17 cellular contexts compared by ENCODE assay signal in the genomic region with DNA sequence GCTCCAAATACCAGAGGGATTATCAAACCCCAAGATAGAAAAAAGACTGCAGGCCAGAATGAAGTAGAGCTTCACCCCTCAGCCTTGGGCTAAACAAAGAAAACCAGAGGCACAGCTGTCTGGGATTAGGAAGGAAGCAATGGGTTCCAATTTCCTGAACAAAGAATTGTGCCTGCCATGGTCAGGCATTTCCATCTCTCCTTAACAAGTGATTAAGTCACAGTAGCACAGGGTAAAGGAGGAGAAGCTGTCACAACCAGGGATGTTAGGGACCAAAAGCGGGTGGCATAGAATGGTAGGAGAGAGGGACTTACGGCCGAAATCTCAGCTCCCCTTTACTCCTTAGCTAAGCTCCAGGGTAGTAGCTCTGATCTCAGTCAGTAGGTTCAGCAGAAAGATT. TPM values are rescaled to one million over a fixed set of nuclear protein-coding genes. Genes with fewer than 3 reads are reported as not detected.
A peak's percentile ranks its signal among the peaks of the same experiment; 100 is the strongest.
DNase-seq lines count a peak whose midpoint lies in the region; ATAC-seq and TF ChIP-seq lines count a peak whose summit lies in the region.
"Had no signal": no experiment of that assay in that cellular context is flagged by ENCODE, and none has a peak within 500 bp of the region (broad histone marks: within the 10 kb centered on the region; RNA-seq: fewer than 3 reads in every experiment).

No MANE protein-coding gene starts in this region.

- no peak overlapping the region for H2AK5ac ChIP-seq in mesendoderm (ENCODE audit: low read length)

- H3K18ac ChIP-seq in mesendoderm (ENCODE audit: low read length): no peak overlapping the region

- H3K4me1 ChIP-seq in mesendoderm (ENCODE audit: control insufficient read depth, low read depth, low read length): no peaks in the 10 kb centered on the region
- peaks cover 0 to 70% (median 36%) of the 10 kb centered on the region in 12 donors for H3K4me1 ChIP-seq in heart left ventricle
- H3K4me1 ChIP-seq: A549 had no signal

- H2BK5ac ChIP-seq in mesendoderm (ENCODE audit: low read length): no peak overlapping the region

- H3K4ac ChIP-seq in mesendoderm (ENCODE audit: low read depth, low read length): no peak overlapping the region

- no peak overlapping the region for H3K4me3 ChIP-seq in mesendoderm (ENCODE audit: low read length)
- no peak overlapping the region for H3K4me3 ChIP-seq in heart left ventricle
- H3K4me3 ChIP-seq: A549, lung, pancreas, skin epidermis, upper lobe of left lung had no signal

- peaks cover 33 to 35% of the 10 kb centered on the region in 2 donors for H3K4me1 Mint-ChIP-seq in natural killer cell
- H3K4me1 Mint-ChIP-seq in natural killer cell treated with Interleukin-12 subunit alpha and Interleukin-12 subunit beta and Interleukin-15 and Interleukin-18, amount 100 ng/mL, for 72 hours (ENCODE audit: low read depth in 2 of 2): peaks cover 33 to 48% of the 10 kb centered on the region in 2 donors
- H3K4me1 Mint-ChIP-seq in activated CD8-positive, alpha-beta T cell treated with anti-CD3 and anti-CD28 coated beads, Interleukin-2, amount 10 ng/mL, durations not matched to agents 7 days and 5 days (ENCODE audit: low read depth): peaks cover 45% of the 10 kb centered on the region

- no peaks in the 10 kb centered on the region for H3K9me3 ChIP-seq in heart left ventricle
- H3K9me3 ChIP-seq: A549, pancreas, upper lobe of left lung had no signal

- no peak overlapping the region for H4K8ac ChIP-seq in mesendoderm (ENCODE audit: low read depth, low read length)

- H3K79me1 ChIP-seq in mesendoderm (ENCODE audit: low read length): peaks cover 8% of the 10 kb centered on the region

- no peak overlapping the region for H2BK120ac ChIP-seq in mesendoderm (ENCODE audit: low read depth, low read length)

- no peaks in the 10 kb centered on the region for H3K27me3 Mint-ChIP-seq in natural killer cell (ENCODE audit: low read depth in 2 of 2)
- H3K27me3 Mint-ChIP-seq in natural killer cell treated with Interleukin-12 subunit alpha and Interleukin-12 subunit beta and Interleukin-15 and Interleukin-18, amount 100 ng/mL, for 72 hours: no peaks in the 10 kb centered on the region
- no peaks in the 10 kb centered on the region for H3K27me3 Mint-ChIP-seq in activated CD8-positive, alpha-beta T cell treated with anti-CD3 and anti-CD28 coated beads, Interleukin-2, amount 10 ng/mL, durations not matched to agents 7 days and 5 days (ENCODE audit: low read depth)

- no peaks in the 10 kb centered on the region for H3K36me3 Mint-ChIP-seq in natural killer cell
- H3K36me3 Mint-ChIP-seq in natural killer cell treated with Interleukin-12 subunit alpha and Interleukin-12 subunit beta and Interleukin-15 and Interleukin-18, amount 100 ng/mL, for 72 hours: no peaks in the 10 kb centered on the region
- H3K36me3 Mint-ChIP-seq in activated CD8-positive, alpha-beta T cell treated with anti-CD3 and anti-CD28 coated beads, Interleukin-2, amount 10 ng/mL, durations not matched to agents 7 days and 5 days (ENCODE audit: low read depth): peaks cover 30% of the 10 kb centered on the region

- peak overlapping the region; percentile 87 to 93 for H3K27ac Mint-ChIP-seq in natural killer cell
- peak overlapping the region in 1 of 2 donors; percentile 80 for H3K27ac Mint-ChIP-seq in natural killer cell treated with Interleukin-12 subunit alpha and Interleukin-12 subunit beta and Interleukin-15 and Interleukin-18, amount 100 ng/mL, for 72 hours
- H3K27ac Mint-ChIP-seq in activated CD8-positive, alpha-beta T cell treated with anti-CD3 and anti-CD28 coated beads, Interleukin-2, amount 10 ng/mL, durations not matched to agents 7 days and 5 days: no peak overlapping the region

- ATAC-seq in natural killer cell: no peak
- no peak for ATAC-seq in natural killer cell treated with Interleukin-12 subunit alpha and Interleukin-12 subunit beta and Interleukin-15 and Interleukin-18, amount 100 ng/mL, for 72 hours
- no peak for ATAC-seq in HG03039 (IDR thresholded peaks at IDR 0.05; ENCODE audit: unreplicated experiment)
- no peak for ATAC-seq in heart left ventricle
- no peak for ATAC-seq in activated CD8-positive, alpha-beta T cell treated with anti-CD3 and anti-CD28 coated beads, Interleukin-2, amount 10 ng/mL, durations not matched to agents 7 days and 5 days
- ATAC-seq: A549; activated naive CD4-positive, alpha-beta T cell treated with anti-CD3 and anti-CD28 coated beads, Interleukin-2, amount 50 U/mL, for 72 hours; pancreas had no signal

- no CpG with 5 or more reads among the region's 3 CpGs for WGBS in mesendoderm (ENCODE audit: extremely low coverage, insufficient coverage, low lambda C conversion rate)
- WGBS in heart left ventricle, 4 donors: 79 to 89% (median 82%) methylated on average over 3 of the region's 3 CpGs

- no peak for TF ChIP-seq CTCF in natural killer cell (IDR thresholded peaks at IDR 0.05)
- no peak for TF ChIP-seq CTCF in heart left ventricle (IDR thresholded peaks at IDR 0.05)

- H3K4me2 ChIP-seq in mesendoderm (ENCODE audit: low read length): no peak overlapping the region
- H3K4me2 ChIP-seq: A549 had no signal

- no peak overlapping the region for H3K9ac ChIP-seq in mesendoderm (ENCODE audit: low read length)

- peaks cover 6% of the 10 kb centered on the region for H3K79me2 ChIP-seq in mesendoderm (ENCODE audit: control insufficient read depth, insufficient read depth, low read length)

- intact Hi-C loops in natural killer cell (cut with micrococcal nuclease) (loop anchor here (5.0 kb wide), 1 partner anchor 35 kb away; a partner anchor contains a TSS), heart left ventricle (cut with DNase I) (no loop called here)

- POLR2A ChIA-PET in activated CD8-positive, alpha-beta T cell treated with anti-CD3 and anti-CD28 coated beads, Interleukin-2, amount 10 ng/mL, durations not matched to agents 7 days and 5 days (lab: Charles Lee): interaction anchor here (0.7 kb wide), 1 partner anchor 33 kb away, joined by 3 read pairs; no protein-coding TSS in a partner anchor

- no peak overlapping the region for H3K23ac ChIP-seq in mesendoderm (ENCODE audit: low read length)

- H3K36me3 ChIP-seq in mesendoderm (ENCODE audit: control insufficient read depth, insufficient read depth, low read length): no peaks in the 10 kb centered on the region
- peaks cover 0 to 9% (median 2%) of the 10 kb centered on the region in 9 donors for H3K36me3 ChIP-seq in heart left ventricle
- H3K36me3 ChIP-seq: pancreas had no signal

- TF ChIP-seq POLR2A in heart left ventricle (IDR thresholded peaks at IDR 0.05): no peak

- H3K9me3 Mint-ChIP-seq in natural killer cell: no peaks in the 10 kb centered on the region
- H3K9me3 Mint-ChIP-seq in natural killer cell treated with Interleukin-12 subunit alpha and Interleukin-12 subunit beta and Interleukin-15 and Interleukin-18, amount 100 ng/mL, for 72 hours: no peaks in the 10 kb centered on the region
- no peaks in the 10 kb centered on the region for H3K9me3 Mint-ChIP-seq in activated CD8-positive, alpha-beta T cell treated with anti-CD3 and anti-CD28 coated beads, Interleukin-2, amount 10 ng/mL, durations not matched to agents 7 days and 5 days (ENCODE audit: insufficient read depth)
- H3K9me3 Mint-ChIP-seq: activated naive CD4-positive, alpha-beta T cell treated with anti-CD3 and anti-CD28 coated beads, Interleukin-2, amount 50 U/mL, for 72 hours had no signal

- no peak overlapping the region for H4K5ac ChIP-seq in mesendoderm (ENCODE audit: low read length)

- H3K27me3 ChIP-seq in mesendoderm (ENCODE audit: insufficient read depth, low read length, poor library complexity) (no peaks in the 10 kb centered on the region), heart left ventricle (no peaks in the 10 kb centered on the region)
- H3K27me3 ChIP-seq: pancreas, upper lobe of left lung had no signal

- H3K27ac ChIP-seq in mesendoderm (ENCODE audit: low read depth, low read length): peak overlapping the region; percentile 3
- peak overlapping the region in 1 of 12 donors; percentile 40 for H3K27ac ChIP-seq in heart left ventricle
- H3K27ac ChIP-seq: A549, pancreas had no signal

- no peak overlapping the region for H3K4me3 Mint-ChIP-seq in natural killer cell
- H3K4me3 Mint-ChIP-seq in natural killer cell treated with Interleukin-12 subunit alpha and Interleukin-12 subunit beta and Interleukin-15 and Interleukin-18, amount 100 ng/mL, for 72 hours: no peak overlapping the region
- no peak overlapping the region for H3K4me3 Mint-ChIP-seq in activated CD8-positive, alpha-beta T cell treated with anti-CD3 and anti-CD28 coated beads, Interleukin-2, amount 10 ng/mL, durations not matched to agents 7 days and 5 days

- CTCF ChIA-PET in activated CD8-positive, alpha-beta T cell treated with anti-CD3 and anti-CD28 coated beads, Interleukin-2, amount 10 ng/mL, durations not matched to agents 7 days and 5 days (lab: Charles Lee): interaction anchor here (1.2 to 1.8 kb wide), 2 partner anchors 26 to 30 kb away, joined by 3 to 5 read pairs; no protein-coding TSS in a partner anchor

- H2BK15ac ChIP-seq in mesendoderm (replicated peaks; ENCODE audit: low read depth): no peak overlapping the region

- H3K56ac ChIP-seq in mesendoderm (ENCODE audit: low read length): no peak overlapping the region

- DNase-seq in natural killer cell (no peak), dedifferentiated amniotic fluid mesenchymal stem cell (ENCODE audit: extremely low spot score) (peak; percentile 43), mesendoderm (no peak), NCI-H748 treated with DMSO at 0.1 percent for 48 hours (lab: John Stamatoyannopoulos, UW) (no peak), heart left ventricle (no peak)
- no peak for DNase-seq in natural killer cell treated with Interleukin-12 subunit alpha and Interleukin-12 subunit beta and Interleukin-15 and Interleukin-18, amount 100 ng/mL, for 72 hours (ENCODE audit: low spot score)
- DNase-seq in activated CD8-positive, alpha-beta T cell treated with anti-CD3 and anti-CD28 coated beads, Interleukin-2, amount 10 ng/mL, durations not matched to agents 7 days and 5 days: no peak
- DNase-seq: NCI-H2029 treated with DMSO at 0.1 percent for 48 hours; pancreas; stimulated activated naive CD4-positive, alpha-beta T cell; SW 1271; upper lobe of left lung had no signal

RNA-seq across cellular contexts. Expression of a gene that starts 33.9 kb away (rescaled TPM):
- total RNA-seq in natural killer cell (10 to 100 TPM; 35.2 to 58.6 (median 50.4) TPM), heart left ventricle (10 to 100 TPM in 8 of 9 donors, 1 to 10 TPM in 1; 8.2 to 25.2 (median 11.2) TPM)
- total RNA-seq in natural killer cell treated with Interleukin-12 subunit alpha and Interleukin-12 subunit beta and Interleukin-15 and Interleukin-18, amount 100 ng/mL, for 72 hours: 10 to 100 TPM; 44.0 to 65.7 TPM
- polyA plus RNA-seq in mesendoderm (2013, experiment 1 of 2): 13.0 TPM
- 12.6 TPM for polyA plus RNA-seq in mesendoderm (2013, experiment 2 of 2)
- polyA plus RNA-seq in heart left ventricle: 10 to 100 TPM in 1 of 2 donors, 1 to 10 TPM in 1; 3.8 to 12.0 TPM
- total RNA-seq in activated CD8-positive, alpha-beta T cell treated with anti-CD3 and anti-CD28 coated beads, Interleukin-2, amount 10 ng/mL, durations not matched to agents 7 days and 5 days: 10 to 100 TPM; 76.5 to 80.4 TPM
